13 cellular contexts compared by ENCODE assay signal in the genomic region with DNA sequence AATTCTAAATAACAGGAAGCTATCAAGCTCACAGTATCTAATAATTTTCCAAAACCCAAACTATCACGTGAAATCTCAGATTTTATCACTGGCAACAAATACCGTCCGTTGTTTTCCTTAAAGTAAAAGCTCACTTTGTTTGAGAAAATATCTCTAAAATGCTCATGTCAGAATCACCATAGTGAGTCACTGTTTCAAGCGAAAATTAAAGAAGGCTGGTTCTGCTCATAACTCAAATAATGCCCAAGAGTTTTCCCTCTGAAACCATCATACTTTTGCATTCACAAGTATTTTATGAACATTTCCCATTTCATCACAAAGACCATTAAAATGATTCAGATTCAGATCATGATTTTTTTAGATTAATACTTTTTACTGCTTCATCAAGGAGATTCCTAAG. TPM values are rescaled to one million over a fixed set of nuclear protein-coding genes. Genes with fewer than 3 reads are reported as not detected.
DNase-seq lines count a peak whose midpoint lies in the region; ATAC-seq, FAIRE-seq and TF ChIP-seq lines count a peak whose summit lies in the region.
"Had no signal": no experiment of that assay in that cellular context is flagged by ENCODE, and none has a peak within 500 bp of the region (broad histone marks: within the 10 kb centered on the region; RNA-seq: fewer than 3 reads in every experiment).

No MANE protein-coding gene starts in this region.

- H3K36me3 Mint-ChIP-seq in activated T-cell treated with anti-CD3 and anti-CD28 coated beads, Interleukin-2, amount 50 U/mL, for 72 hours (ENCODE audit: insufficient read depth in 2 of 2), result no peaks in the 10 kb centered on the region
- peaks cover 6% of the 10 kb centered on the region for H3K36me3 Mint-ChIP-seq in stimulated activated effector memory CD8-positive, alpha-beta T cell treated with anti-CD3 and anti-CD28 coated beads, Interleukin-12 subunit alpha, Interleukin-12 subunit beta, amount 100 ng/mL, for 72 hours

- H3K4me3 ChIP-seq in choroid plexus epithelial cell (ENCODE audit: low read depth, low read length), result no peak overlapping the region
- H3K4me3 ChIP-seq: uterus had no signal

- no peak for TF ChIP-seq CTCF in choroid plexus epithelial cell (conservative IDR thresholded peaks at IDR 0.05; ENCODE audit: low read depth, low read length)

- peak overlapping the region; percentile 55 for H3K27ac Mint-ChIP-seq in activated T-cell treated with anti-CD3 and anti-CD28 coated beads, Interleukin-2, amount 50 U/mL, for 72 hours
- H3K27ac Mint-ChIP-seq in stimulated activated effector memory CD8-positive, alpha-beta T cell treated with anti-CD3 and anti-CD28 coated beads, Interleukin-12 subunit alpha, Interleukin-12 subunit beta, amount 100 ng/mL, for 72 hours, result no peak overlapping the region

- DNase-seq in activated T-cell treated with anti-CD3 and anti-CD28 coated beads, Interleukin-2, amount 50 U/mL, for 72 hours, result no peak
- DNase-seq in activated T-cell treated with anti-CD3 and anti-CD28 coated beads, Interleukin-2, amount 50 U/mL, for 48 hours, result no peak
- no peak for DNase-seq in RCC 7860 (ENCODE audit: low spot score)
- peak; percentile 25 for DNase-seq in choroid plexus epithelial cell (ENCODE audit: low read depth)
- DNase-seq in stimulated activated effector memory CD8-positive, alpha-beta T cell treated with anti-CD3 and anti-CD28 coated beads, Interleukin-12 subunit alpha, Interleukin-12 subunit beta, amount 100 ng/mL, for 72 hours (ENCODE audit: low spot score in 2 of 2), result no peak
- DNase-seq in islet precursor cell, result no peak
- no peak for DNase-seq in stimulated activated CD4-positive, alpha-beta T cell treated with anti-CD3 and anti-CD28 coated beads, Interleukin-12 subunit alpha, Interleukin-12 subunit beta, amount 100 ng/mL, for 4 hours
- DNase-seq: GF-D8, glutamatergic neuron, left colon, Right ventricle myocardium superior, uterus had no signal

- FAIRE-seq in RCC 7860 (lab: Jason Lieb, UNC), result peak; percentile 34

- no peaks in the 10 kb centered on the region for H3K27me3 Mint-ChIP-seq in activated T-cell treated with anti-CD3 and anti-CD28 coated beads, Interleukin-2, amount 50 U/mL, for 72 hours (ENCODE audit: low read depth)

- peaks cover 82% of the 10 kb centered on the region for H3K4me1 Mint-ChIP-seq in activated T-cell treated with anti-CD3 and anti-CD28 coated beads, Interleukin-2, amount 50 U/mL, for 72 hours (ENCODE audit: low read depth)
- peaks cover 67% of the 10 kb centered on the region for H3K4me1 Mint-ChIP-seq in stimulated activated effector memory CD8-positive, alpha-beta T cell treated with anti-CD3 and anti-CD28 coated beads, Interleukin-12 subunit alpha, Interleukin-12 subunit beta, amount 100 ng/mL, for 72 hours

- ATAC-seq in activated T-cell treated with anti-CD3 and anti-CD28 coated beads, Interleukin-2, amount 50 U/mL, for 72 hours (replicated peaks in 1 of 2), result peak in 1 of 2 donors; percentile 29
- ATAC-seq in stimulated activated effector memory CD8-positive, alpha-beta T cell treated with anti-CD3 and anti-CD28 coated beads, Interleukin-12 subunit alpha, Interleukin-12 subunit beta, amount 100 ng/mL, for 72 hours, result peak; percentile 33
- ATAC-seq in HG03354 (IDR thresholded peaks at IDR 0.05; ENCODE audit: poor library complexity, severe bottlenecking, unreplicated experiment), result no peak
- ATAC-seq: left colon had no signal

- no peaks in the 10 kb centered on the region for H3K9me3 Mint-ChIP-seq in activated T-cell treated with anti-CD3 and anti-CD28 coated beads, Interleukin-2, amount 50 U/mL, for 72 hours
- no peaks in the 10 kb centered on the region for H3K9me3 Mint-ChIP-seq in stimulated activated effector memory CD8-positive, alpha-beta T cell treated with anti-CD3 and anti-CD28 coated beads, Interleukin-12 subunit alpha, Interleukin-12 subunit beta, amount 100 ng/mL, for 72 hours

- peak overlapping the region; percentile 71 to 90 for H3K4me3 Mint-ChIP-seq in activated T-cell treated with anti-CD3 and anti-CD28 coated beads, Interleukin-2, amount 50 U/mL, for 72 hours
- peak overlapping the region; percentile 56 for H3K4me3 Mint-ChIP-seq in stimulated activated effector memory CD8-positive, alpha-beta T cell treated with anti-CD3 and anti-CD28 coated beads, Interleukin-12 subunit alpha, Interleukin-12 subunit beta, amount 100 ng/mL, for 72 hours

RNA-seq across cellular contexts. Expression of a gene that starts 50.6 kb away (rescaled TPM):
- total RNA-seq in activated T-cell treated with anti-CD3 and anti-CD28 coated beads, Interleukin-2, amount 50 U/mL, for 72 hours, result 100 to 1,000 TPM; 179 to 240 TPM
